In genomic region chr5:149265559-149265958, GRCh38 we compare ENCODE assay signal across 8 cellular contexts. TPM values are rescaled to one million over a fixed set of nuclear protein-coding genes. Genes with fewer than 3 reads are reported as not detected.
DNase-seq lines count a peak whose midpoint lies in the region; ATAC-seq and TF ChIP-seq lines count a peak whose summit lies in the region.

No MANE protein-coding gene starts in this region.

- no peak overlapping the region for H2AK5ac ChIP-seq in mesenchymal stem cell (ENCODE audit: low read length, severe bottlenecking)

- H3K36me3 Mint-ChIP-seq in activated naive CD4-positive, alpha-beta T cell treated with anti-CD3 and anti-CD28 coated beads for 36 hours (ENCODE audit: low read depth), result no peaks in the 10 kb centered on the region

- no peak overlapping the region for H3K4ac ChIP-seq in mesenchymal stem cell (ENCODE audit: low read depth in 1 of 2, low read length in 2 of 2)

- peak; percentile 29; the same call in 1 of the 2 replicates for TF ChIP-seq CTCF in LNCAP (IDR thresholded peaks at IDR 0.05)

- CTCF ChIA-PET in activated naive CD4-positive, alpha-beta T cell treated with anti-CD3 and anti-CD28 coated beads for 36 hours (lab: Charles Lee), result interaction anchor here (0.7 to 5.3 kb wide), 16 partner anchors 9 to 525 kb away, joined by 3 to 88 read pairs (median 4); partner anchors contain the start of gene ABLIM3

- no peaks in the 10 kb centered on the region for H3K79me1 ChIP-seq in mesenchymal stem cell (replicated peaks; ENCODE audit: low read length, poor library complexity, severe bottlenecking)

- H3K4me1 ChIP-seq in mesenchymal stem cell (ENCODE audit: control insufficient read depth, insufficient read depth, low read depth, low read length), result peaks cover 3% of the 10 kb centered on the region

- no peak overlapping the region for H4K91ac ChIP-seq in mesenchymal stem cell (ENCODE audit: low read length)

- H3K4me3 Mint-ChIP-seq in activated naive CD4-positive, alpha-beta T cell treated with anti-CD3 and anti-CD28 coated beads for 36 hours, result no peak overlapping the region

- no peak for ATAC-seq in HG03432 (IDR thresholded peaks at IDR 0.05; ENCODE audit: unreplicated experiment)

- no peak overlapping the region for H3K14ac ChIP-seq in mesenchymal stem cell (ENCODE audit: low read length in 2 of 2)

- no peak overlapping the region for H3K23ac ChIP-seq in mesenchymal stem cell (ENCODE audit: low read length in 2 of 2)

- no peak overlapping the region for H3K27ac Mint-ChIP-seq in activated naive CD4-positive, alpha-beta T cell treated with anti-CD3 and anti-CD28 coated beads for 36 hours

- WGBS in mesenchymal stem cell, result 41% methylated on average over 5 of the region's 5 CpGs

- peaks cover 0 to 28% of the 10 kb centered on the region in 2 experiments for H3K27me3 ChIP-seq in mesenchymal stem cell (ENCODE audit: control insufficient read depth in 1 of 2, insufficient read depth in 1 of 2, low read length in 2 of 2)

- peaks cover 15% of the 10 kb centered on the region for H3K9me3 ChIP-seq in mesenchymal stem cell (ENCODE audit: control insufficient read depth, low read length)

- H2AFZ ChIP-seq in mesenchymal stem cell (ENCODE audit: low read depth, low read length), result no peak overlapping the region

- no peak overlapping the region for H3K9ac ChIP-seq in mesenchymal stem cell (ENCODE audit: low read length)

- H3K27me3 Mint-ChIP-seq in activated naive CD4-positive, alpha-beta T cell treated with anti-CD3 and anti-CD28 coated beads for 36 hours (ENCODE audit: low read depth), result no peaks in the 10 kb centered on the region

- no peaks in the 10 kb centered on the region for H3K36me3 ChIP-seq in mesenchymal stem cell (ENCODE audit: control insufficient read depth in 1 of 2, insufficient read depth in 2 of 2, low read depth in 1 of 2, low read length in 2 of 2)

- DNase-seq in COLO668 (lab: John Stamatoyannopoulos, UW; ENCODE audit: unreplicated experiment) (peak; percentile 2), dermis blood vessel endothelial cell (peak; percentile 85), mesenchymal stem cell (peak; percentile 69), NCI-H1092 treated with DMSO at 0.1 percent for 48 hours (lab: John Stamatoyannopoulos, UW) (no peak), activated gamma-delta T cell (lab: John Stamatoyannopoulos, UW) (no peak)
- DNase-seq in activated naive CD4-positive, alpha-beta T cell treated with anti-CD3 and anti-CD28 coated beads for 36 hours, result no peak

- no peak overlapping the region for H2BK15ac ChIP-seq in mesenchymal stem cell (ENCODE audit: low read depth, poor library complexity, severe bottlenecking)

- intact Hi-C loops in activated naive CD4-positive, alpha-beta T cell treated with anti-CD3 and anti-CD28 coated beads for 36 hours (cut with micrococcal nuclease), result loop anchor here (2.0 to 5.0 kb wide), 4 partner anchors 25 to 443 kb away; no protein-coding TSS in a partner anchor

- H3K9me3 Mint-ChIP-seq in activated naive CD4-positive, alpha-beta T cell treated with anti-CD3 and anti-CD28 coated beads for 36 hours, result no peaks in the 10 kb centered on the region

- H3K4me1 Mint-ChIP-seq in activated naive CD4-positive, alpha-beta T cell treated with anti-CD3 and anti-CD28 coated beads for 36 hours (ENCODE audit: low read depth), result peaks cover 7% of the 10 kb centered on the region

- H3K4me2 ChIP-seq in mesenchymal stem cell (ENCODE audit: low read length, poor library complexity, severe bottlenecking), result no peak overlapping the region

- no peak overlapping the region for H2BK5ac ChIP-seq in mesenchymal stem cell (ENCODE audit: low read depth, low read length, poor library complexity, severe bottlenecking)

- H2BK120ac ChIP-seq in mesenchymal stem cell (ENCODE audit: low read depth, low read length), result no peak overlapping the region

- H2BK12ac ChIP-seq in mesenchymal stem cell (ENCODE audit: low read length in 2 of 2), result no peak overlapping the region

- H3K18ac ChIP-seq in mesenchymal stem cell (ENCODE audit: low read depth in 1 of 2, low read length in 2 of 2), result no peak overlapping the region

- H3K27ac ChIP-seq in mesenchymal stem cell (ENCODE audit: low read length, poor library complexity, severe bottlenecking), result no peak overlapping the region

- H3K4me3 ChIP-seq in mesenchymal stem cell (ENCODE audit: insufficient read depth in 1 of 2, low read depth in 1 of 2, low read length in 2 of 2), result no peak overlapping the region

- no peak overlapping the region for H4K8ac ChIP-seq in mesenchymal stem cell (ENCODE audit: low read length)

RNA-seq across cellular contexts. Expression of gene AFAP1L1, which starts 6.1 kb away (rescaled TPM):
- total RNA-seq in dermis blood vessel endothelial cell, result 234 and 264 TPM in 2 replicates
- polyA plus RNA-seq in mesenchymal stem cell (2013, experiment 1 of 2), result 10.1 TPM
- 9.8 TPM for polyA plus RNA-seq in mesenchymal stem cell (2013, experiment 2 of 2)
- total RNA-seq in activated naive CD4-positive, alpha-beta T cell treated with anti-CD3 and anti-CD28 coated beads for 36 hours, result under 1 TPM in 1 of 2 experiments, not detected in 1; 0.07 TPM

Comparison
In these comparisons a context has a peak if more than half of its experiments do, and no peak if none do; other contexts are left out.
1. DNase-seq: peak in COLO668 (single experiment), dermis blood vessel endothelial cell (single experiment) and mesenchymal stem cell (single experiment); none in NCI-H1092 treated with DMSO at 0.1 percent for 48 hours (single experiment), activated naive CD4-positive, alpha-beta T cell treated with anti-CD3 and anti-CD28 coated beads for 36 hours (single experiment) and activated gamma-delta T cell (single experiment).
2. RNA of gene AFAP1L1, which starts 6.1 kb away (total RNA-seq): 234 to 264 TPM in dermis blood vessel endothelial cell; 0.07 TPM in activated naive CD4-positive, alpha-beta T cell treated with anti-CD3 and anti-CD28 coated beads for 36 hours; every median in the first group is over 100 times any median in the second.